Comparison of ENCODE assay signal across 8 cellular contexts in genomic region chr17:8326591-8327583, GRCh38. TPM values are rescaled to one million over a fixed set of nuclear protein-coding genes. Genes with fewer than 3 reads are reported as not detected.
DNase-seq lines count a peak whose midpoint lies in the region; ATAC-seq and TF ChIP-seq lines count a peak whose summit lies in the region.

No MANE protein-coding gene starts in this region.

- H3K4me1 ChIP-seq in adipocyte (ENCODE audit: control insufficient read depth, insufficient read depth, low read length) (peaks cover 12% of the 10 kb centered on the region), iPS-15b (ENCODE audit: control insufficient read depth, insufficient read depth, low read length) (no peaks in the 10 kb centered on the region), skeletal muscle satellite cell (ENCODE audit: control insufficient read depth, insufficient read depth, low read length) (peaks cover 18% of the 10 kb centered on the region)

- H3K4me3 ChIP-seq in NB4 (ENCODE audit: low read depth, low read length) (peak overlapping the region; percentile 61), adipocyte (ENCODE audit: low read length) (peak overlapping the region; percentile 82), iPS-15b (ENCODE audit: low read depth, low read length) (peak overlapping the region; percentile 78), skeletal muscle satellite cell (ENCODE audit: low read length) (peak overlapping the region; percentile 82)

- POLR2A ChIA-PET in CD4-positive, alpha-beta T cell (lab: Charles Lee), result interaction anchor here (1.3 kb wide), 1 partner anchor 207 kb away, joined by 3 read pairs; no protein-coding TSS in a partner anchor

- H3K36me3 Mint-ChIP-seq in CD4-positive, alpha-beta T cell (ENCODE audit: low read depth), result no peaks in the 10 kb centered on the region

- peak in 7 of 10 experiments; percentile 3 to 37 (median 10) for DNase-seq in CD4-positive, alpha-beta T cell
- peak; percentile 73 for DNase-seq in NB4 (ENCODE audit: low read depth)
- DNase-seq in adipocyte (ENCODE audit: low read depth), result no peak
- DNase-seq in H4 (ENCODE audit: low spot score), result no peak
- DNase-seq in DMS79 treated with DMSO at 0.1 percent for 48 hours (lab: John Stamatoyannopoulos, UW), result no peak
- DNase-seq in NCI-H82 treated with DMSO at 0.1 percent for 48 hours (lab: John Stamatoyannopoulos, UW; ENCODE audit: unreplicated experiment), result no peak

- TF ChIP-seq POLR2A in NB4 (IDR thresholded peaks at IDR 0.05; ENCODE audit: extremely low read depth, insufficient read length), result peak; percentile 13

- H3K27ac Mint-ChIP-seq in CD4-positive, alpha-beta T cell, result no peak overlapping the region

- H3K4me2 ChIP-seq in skeletal muscle satellite cell (ENCODE audit: low read length), result peak overlapping the region; percentile 99

- no peaks in the 10 kb centered on the region for H3K9me3 Mint-ChIP-seq in CD4-positive, alpha-beta T cell

- no peak for TF ChIP-seq CTCF in CD4-positive, alpha-beta T cell (IDR thresholded peaks at IDR 0.05)
- TF ChIP-seq CTCF in NB4 (IDR thresholded peaks at IDR 0.05; ENCODE audit: low read depth, low read length), result no peak

- no peaks in the 10 kb centered on the region for H3K9me3 ChIP-seq in CD4-positive, alpha-beta T cell (ENCODE audit: control insufficient read depth, low read length)
- no peaks in the 10 kb centered on the region for H3K9me3 ChIP-seq in adipocyte (ENCODE audit: control insufficient read depth, low read length)
- H3K9me3 ChIP-seq in iPS-15b (ENCODE audit: control insufficient read depth, insufficient read depth, low read length), result no peaks in the 10 kb centered on the region
- H3K9me3 ChIP-seq in skeletal muscle satellite cell (replicated peaks; ENCODE audit: low read length), result no peaks in the 10 kb centered on the region

- peaks cover 66% of the 10 kb centered on the region for H3K27me3 Mint-ChIP-seq in CD4-positive, alpha-beta T cell

- peak; percentile 58 for ATAC-seq in CD4-positive, alpha-beta T cell (ENCODE audit: poor library complexity)

- H3K4me3 Mint-ChIP-seq in CD4-positive, alpha-beta T cell, result peak overlapping the region; percentile 45

- peak overlapping the region; percentile 79 for H3K9ac ChIP-seq in adipocyte (ENCODE audit: low read length)
- H3K9ac ChIP-seq in iPS-15b (ENCODE audit: low read depth, low read length), result peak overlapping the region; percentile 79
- H3K9ac ChIP-seq in skeletal muscle satellite cell (ENCODE audit: low read depth, low read length), result peak overlapping the region; percentile 84

- CTCF ChIA-PET in CD4-positive, alpha-beta T cell (lab: Charles Lee), result interaction anchor here (1.1 to 1.4 kb wide), 2 partner anchors 26 to 50 kb away, joined by 3 to 5 read pairs; partner anchors contain the start of gene KRABD2

- no peak overlapping the region for H3K27ac ChIP-seq in CD4-positive, alpha-beta T cell (ENCODE audit: low read depth, low read length)

- peaks cover 34% of the 10 kb centered on the region for H3K27me3 ChIP-seq in CD4-positive, alpha-beta T cell (ENCODE audit: control insufficient read depth, insufficient read depth, low read length)
- H3K27me3 ChIP-seq in adipocyte (replicated peaks; ENCODE audit: control insufficient read depth, insufficient read depth, low read length) (peaks cover 5% of the 10 kb centered on the region), iPS-15b (ENCODE audit: control insufficient read depth, insufficient read depth, low read length) (peaks cover 30% of the 10 kb centered on the region), skeletal muscle satellite cell (ENCODE audit: control insufficient read depth, insufficient read depth, low read length) (peaks cover under 1% of the 10 kb centered on the region)

- H3K4me1 Mint-ChIP-seq in CD4-positive, alpha-beta T cell (ENCODE audit: low read depth), result peaks cover 12% of the 10 kb centered on the region

- intact Hi-C loops in CD4-positive, alpha-beta T cell (cut with DNase I, micrococcal nuclease), result loop anchor here in 1 of 2 experiments (10.0 kb wide), 1 partner anchor 552 kb away; no protein-coding TSS in a partner anchor

- no peaks in the 10 kb centered on the region for H3K36me3 ChIP-seq in adipocyte (ENCODE audit: control insufficient read depth, insufficient read depth, low read length, severe bottlenecking)
- no peaks in the 10 kb centered on the region for H3K36me3 ChIP-seq in iPS-15b (ENCODE audit: control insufficient read depth, insufficient read depth, low read length)
- no peaks in the 10 kb centered on the region for H3K36me3 ChIP-seq in skeletal muscle satellite cell (ENCODE audit: insufficient read depth, low read length)

RNA-seq across cellular contexts. Expression of gene ODF4, which starts 12.8 kb away (rescaled TPM):
- not detected for total RNA-seq in CD4-positive, alpha-beta T cell
- total RNA-seq in skeletal muscle satellite cell (2012; rRNA removed), result not detected in 2 replicates
- total RNA-seq in H4 (2014; rRNA removed; shearing (Covaris generic)), result not detected in 2 replicates

RNA-seq across cellular contexts. Expression of gene ARHGEF15, which starts 16.8 kb away (rescaled TPM):
- total RNA-seq in CD4-positive, alpha-beta T cell, result not detected
- total RNA-seq in skeletal muscle satellite cell (2012; rRNA removed), result not detected in 2 replicates
- not detected in 2 replicates for total RNA-seq in H4 (2014; rRNA removed; shearing (Covaris generic))

RNA-seq across cellular contexts. Expression of gene SLC25A35, which starts 31.7 kb away (rescaled TPM):
- 1 to 10 TPM; 3.6 to 4.1 TPM for total RNA-seq in CD4-positive, alpha-beta T cell
- total RNA-seq in skeletal muscle satellite cell (2012; rRNA removed), result 0.44 and 0.51 TPM in 2 replicates
- 0.81 TPM in 1 of 2 replicates, not detected in the other for total RNA-seq in H4 (2014; rRNA removed; shearing (Covaris generic))

RNA-seq across cellular contexts. Expression of gene RANGRF, which starts 38.4 kb away (rescaled TPM):
- total RNA-seq in CD4-positive, alpha-beta T cell, result 10 to 100 TPM; 23.1 to 24.6 TPM
- 6.3 and 12.2 TPM in 2 replicates for total RNA-seq in skeletal muscle satellite cell (2012; rRNA removed)
- total RNA-seq in H4 (2014; rRNA removed; shearing (Covaris generic)), result 5.3 and 5.6 TPM in 2 replicates

Comparison
In these comparisons a context has a peak if more than half of its experiments do, and no peak if none do; other contexts are left out.
1. DNase-seq: peak in CD4-positive, alpha-beta T cell (7 of 10) and NB4 (single experiment); none in adipocyte (single experiment), H4 (single experiment), DMS79 treated with DMSO at 0.1 percent for 48 hours (single experiment) and NCI-H82 treated with DMSO at 0.1 percent for 48 hours (single experiment).
2. Peak in every context shown above with its lines, with median percentiles within 50 percentile points of each other: H3K4me3 ChIP-seq and H3K9ac ChIP-seq.